In genomic region chr1:182059936-182060335, GRCh38 we compare ENCODE assay signal across 32 cellular contexts. TPM values are rescaled to one million over a fixed set of nuclear protein-coding genes. Genes with fewer than 3 reads are reported as not detected.
"Had no signal": no experiment of that assay in that cellular context is flagged by ENCODE, and none has a peak within 500 bp of the region (broad histone marks: within the 10 kb centered on the region; RNA-seq: fewer than 3 reads in every experiment).

No MANE protein-coding gene starts in this region.

- H3K36me3 ChIP-seq: colonic mucosa, gastrocnemius medialis, suprapubic skin, tibial artery, upper lobe of right lung had no signal

- DNase-seq: activated B cell treated with CpG ODN at 0.5 μM for 24 hours; activated naive CD4-positive, alpha-beta T cell; activated T-cell treated with anti-CD3 and anti-CD28 coated beads for 4 hours; activated T-cell treated with anti-CD3 and anti-CD28 coated beads, Interleukin-2, amount 50 U/mL, for 72 hours; aorta; body of pancreas; cerebellar nuclear complex; colonic mucosa; effector memory CD8-positive, alpha-beta T cell; erythroblast; gastrocnemius medialis; kidney glomerular epithelial cell; naive B cell; nephron progenitor cell; stimulated activated CD4-positive, alpha-beta T cell treated with anti-CD3 and anti-CD28 coated beads, Interleukin-1b, Interleukin-23, amount 100 ng/mL, for 48 hours; stimulated activated CD4-positive, alpha-beta T cell treated with anti-CD3 and anti-CD28 coated beads, Interleukin-4, amount 100 ng/mL, for 4 hours; stimulated activated CD8-positive, alpha-beta memory T cell treated with anti-CD3 and anti-CD28 coated beads, Interleukin-4, amount 100 ng/mL, for 48 hours; stimulated activated naive CD8-positive, alpha-beta T cell treated with anti-CD3 and anti-CD28 coated beads, Interleukin-15, amount 100 ng/mL, for 72 hours; T-helper 1 cell; tibial artery; upper lobe of right lung had no signal

- H3K27ac Mint-ChIP-seq: activated B cell treated with CpG ODN at 0.5 μM for 24 hours; activated naive CD8-positive, alpha-beta T cell; activated T-cell treated with anti-CD3 and anti-CD28 coated beads, Interleukin-2, amount 50 U/mL, for 72 hours; effector memory CD8-positive, alpha-beta T cell; nephron progenitor cell; stimulated activated memory B cell treated with anti-CD40 and anti-IgM and Interleukin-4, amounts not matched to agents 10 μg/mL and 1 μg/mL and 100 μg/mL, for 72 hours; stimulated activated naive CD8-positive, alpha-beta T cell treated with anti-CD3 and anti-CD28 coated beads, Interleukin-15, amount 100 ng/mL, for 72 hours; T-helper 2 cell treated with Interferon-gamma antibody and Interleukin-4, amounts not matched to agents 5 μg/mL and 100 μg/mL, for 36 hours had no signal

- H3K9me3 Mint-ChIP-seq: activated B cell treated with CpG ODN at 0.5 μM for 24 hours; activated T-cell treated with anti-CD3 and anti-CD28 coated beads, Interleukin-2, amount 50 U/mL, for 72 hours; effector memory CD8-positive, alpha-beta T cell; stimulated activated naive CD8-positive, alpha-beta T cell treated with anti-CD3 and anti-CD28 coated beads, Interleukin-15, amount 100 ng/mL, for 72 hours; T-helper 2 cell treated with Interferon-gamma antibody and Interleukin-4, amounts not matched to agents 5 μg/mL and 100 μg/mL, for 36 hours had no signal

- H3K4me3 ChIP-seq: body of pancreas, colonic mucosa, gastrocnemius medialis, lung, smooth muscle cell, suprapubic skin, tibial artery, upper lobe of right lung had no signal

- H3K27me3 ChIP-seq: body of pancreas, colonic mucosa had no signal

- H3K4me1 ChIP-seq: body of pancreas, colonic mucosa, gastrocnemius medialis, tibial artery, upper lobe of right lung had no signal

- H3K4me1 Mint-ChIP-seq: activated B cell treated with CpG ODN at 0.5 μM for 24 hours; stimulated activated memory B cell treated with anti-CD40 and anti-IgM and Interleukin-4, amounts not matched to agents 10 μg/mL and 1 μg/mL and 100 μg/mL, for 72 hours had no signal

- H3K9me3 ChIP-seq: body of pancreas, colonic mucosa, gastrocnemius medialis, suprapubic skin, tibial artery, upper lobe of right lung had no signal

- H3K4me3 Mint-ChIP-seq: activated B cell treated with CpG ODN at 0.5 μM for 24 hours; activated naive CD8-positive, alpha-beta T cell; activated T-cell treated with anti-CD3 and anti-CD28 coated beads, Interleukin-2, amount 50 U/mL, for 72 hours; effector memory CD8-positive, alpha-beta T cell; naive B cell; stimulated activated memory B cell treated with anti-CD40 and anti-IgM and Interleukin-4, amounts not matched to agents 10 μg/mL and 1 μg/mL and 100 μg/mL, for 72 hours; stimulated activated naive CD8-positive, alpha-beta T cell treated with anti-CD3 and anti-CD28 coated beads, Interleukin-15, amount 100 ng/mL, for 72 hours; T-helper 2 cell treated with Interferon-gamma antibody and Interleukin-4, amounts not matched to agents 5 μg/mL and 100 μg/mL, for 36 hours had no signal

- H3K4me2 ChIP-seq: smooth muscle cell had no signal

- ATAC-seq: activated T-cell treated with anti-CD3 and anti-CD28 coated beads, Interleukin-2, amount 50 U/mL, for 72 hours; body of pancreas; effector memory CD8-positive, alpha-beta T cell; gastrocnemius medialis; left lobe of liver; stimulated activated memory B cell treated with anti-CD40 and anti-IgM and Interleukin-4, amounts not matched to agents 10 μg/mL and 1 μg/mL and 100 μg/mL, for 72 hours; upper lobe of right lung had no signal

- H3K36me3 Mint-ChIP-seq: activated naive CD8-positive, alpha-beta T cell; naive B cell; stimulated activated memory B cell treated with anti-CD40 and anti-IgM and Interleukin-4, amounts not matched to agents 10 μg/mL and 1 μg/mL and 100 μg/mL, for 72 hours had no signal

- H3K27ac ChIP-seq: body of pancreas, colonic mucosa, gastrocnemius medialis, suprapubic skin, tibial artery, upper lobe of right lung had no signal

RNA-seq across cellular contexts. Expression of gene ZNF648, which starts 1.6 kb away (rescaled TPM):
- total RNA-seq: activated B cell treated with CpG ODN at 0.5 μM for 24 hours, aorta, mesenteric fat pad, omental fat pad, posterior vena cava, renal cortical epithelial cell, smooth muscle cell, upper lobe of right lung had no signal
- polyA plus RNA-seq: aorta, smooth muscle cell had no signal
